17 cellular contexts compared by ENCODE assay signal in the genomic region with DNA sequence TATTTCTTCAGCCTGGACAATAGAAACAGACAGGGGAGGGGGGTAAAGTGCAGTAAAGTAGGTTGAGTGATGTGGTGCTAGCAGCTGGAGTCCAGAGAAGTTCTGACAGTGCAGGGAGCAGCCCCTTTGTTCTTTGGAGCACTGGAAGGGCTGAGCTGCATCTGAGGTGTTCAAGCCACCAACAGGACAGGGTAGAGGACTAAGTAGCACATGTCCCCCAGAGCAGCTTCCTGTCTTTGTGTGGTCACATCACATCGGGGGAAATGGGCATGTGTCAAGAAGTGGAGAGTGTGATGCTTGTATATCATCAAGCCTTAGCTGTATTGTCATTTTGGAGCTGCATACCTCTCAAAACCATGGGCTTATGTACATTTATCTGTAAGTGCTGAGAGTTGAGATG. TPM values are rescaled to one million over a fixed set of nuclear protein-coding genes. Genes with fewer than 3 reads are reported as not detected.
DNase-seq lines count a peak whose midpoint lies in the region; ATAC-seq and TF ChIP-seq lines count a peak whose summit lies in the region.
"Had no signal": no experiment of that assay in that cellular context is flagged by ENCODE, and none has a peak within 500 bp of the region (broad histone marks: within the 10 kb centered on the region; RNA-seq: fewer than 3 reads in every experiment).

No MANE protein-coding gene starts in this region.

- no peaks in the 10 kb centered on the region for H3K4me1 ChIP-seq in CD8-positive, alpha-beta memory T cell (ENCODE audit: insufficient read depth, low read length)
- H3K4me1 ChIP-seq in colonic mucosa, result no peaks in the 10 kb centered on the region
- H3K4me1 ChIP-seq: breast epithelium had no signal

- H3K4me1 Mint-ChIP-seq in CD8-positive, alpha-beta memory T cell, result peaks cover 0 to 5% (median 4%) of the 10 kb centered on the region in 3 donors
- peaks cover 6 to 14% of the 10 kb centered on the region in 2 donors for H3K4me1 Mint-ChIP-seq in effector memory CD8-positive, alpha-beta T cell (ENCODE audit: low read depth in 2 of 2)
- no peaks in the 10 kb centered on the region for H3K4me1 Mint-ChIP-seq in progenitor cell of endocrine pancreas (ENCODE audit: low read depth)
- H3K4me1 Mint-ChIP-seq: WTC11 had no signal

- no peak for DNase-seq in CD8-positive, alpha-beta memory T cell
- DNase-seq in effector memory CD8-positive, alpha-beta T cell, result no peak
- DNase-seq in progenitor cell of endocrine pancreas (ENCODE audit: low spot score, unreplicated experiment) (no peak), GM03348 (ENCODE audit: low spot score) (no peak), colonic mucosa (no peak), lower leg skin (ENCODE audit: low spot score in 2 of 2) (no peak), H7 (no peak)
- DNase-seq: activated CD8-positive, alpha-beta memory T cell treated with anti-CD3 and anti-CD28 coated beads for 24 hours; heart right ventricle; NCI-H1930; SHP77; stimulated activated CD4-positive, alpha-beta T cell treated with anti-CD3 and anti-CD28 coated beads, Interleukin-15, amount 100 ng/mL, for 24 hours; stimulated activated naive CD4-positive, alpha-beta T cell treated with Interleukin-2 at 50 U/mL for 16 hours had no signal

- H3K4me3 Mint-ChIP-seq in CD8-positive, alpha-beta memory T cell, result no peak overlapping the region
- H3K4me3 Mint-ChIP-seq in effector memory CD8-positive, alpha-beta T cell, result no peak overlapping the region
- no peak overlapping the region for H3K4me3 Mint-ChIP-seq in progenitor cell of endocrine pancreas (ENCODE audit: low read depth)
- H3K4me3 Mint-ChIP-seq: activated T-helper 1 cell treated with anti-CD3 and anti-CD28 coated beads, Interleukin-12 subunit alpha, Interleukin-12 subunit beta, Interleukin-2, Interleukin-4 antibody, amounts not matched to agents 30 ng/mL and 10 ng/mL and 1 ng/mL, durations not matched to agents 14 hours and 24 hours and 36 hours; WTC11 had no signal

- no peak overlapping the region for H3K27ac ChIP-seq in CD8-positive, alpha-beta memory T cell (ENCODE audit: low read depth, low read length)
- no peak overlapping the region for H3K27ac ChIP-seq in colonic mucosa
- H3K27ac ChIP-seq: breast epithelium, heart right ventricle had no signal

- POLR2A ChIA-PET in CD8-positive, alpha-beta memory T cell (lab: Charles Lee), result no interaction called here

- WGBS in lower leg skin, 2 donors, result 37 to 60% methylated on average over 1 of the region's 1 CpG

- H3K27me3 Mint-ChIP-seq in CD8-positive, alpha-beta memory T cell, result no peaks in the 10 kb centered on the region
- no peaks in the 10 kb centered on the region for H3K27me3 Mint-ChIP-seq in effector memory CD8-positive, alpha-beta T cell
- no peaks in the 10 kb centered on the region for H3K27me3 Mint-ChIP-seq in progenitor cell of endocrine pancreas

- no peak for TF ChIP-seq CTCF in progenitor cell of endocrine pancreas (IDR thresholded peaks at IDR 0.05; ENCODE audit: unreplicated experiment)
- no peak for TF ChIP-seq CTCF in colonic mucosa (IDR thresholded peaks at IDR 0.05)
- TF ChIP-seq CTCF in lower leg skin (IDR thresholded peaks at IDR 0.05), result no peak

- no peaks in the 10 kb centered on the region for H3K9me3 ChIP-seq in CD8-positive, alpha-beta memory T cell (ENCODE audit: low read length)
- no peaks in the 10 kb centered on the region for H3K9me3 ChIP-seq in colonic mucosa
- H3K9me3 ChIP-seq: breast epithelium, heart right ventricle had no signal

- peak overlapping the region; percentile 3 to 80 (median 22) for H3K27ac Mint-ChIP-seq in CD8-positive, alpha-beta memory T cell
- H3K27ac Mint-ChIP-seq in effector memory CD8-positive, alpha-beta T cell, result peak overlapping the region; percentile 24 to 81
- H3K27ac Mint-ChIP-seq in progenitor cell of endocrine pancreas, result peak overlapping the region; percentile 19
- H3K27ac Mint-ChIP-seq: activated T-helper 1 cell treated with anti-CD3 and anti-CD28 coated beads, Interleukin-12 subunit alpha, Interleukin-12 subunit beta, Interleukin-2, Interleukin-4 antibody, amounts not matched to agents 30 ng/mL and 10 ng/mL and 1 ng/mL, durations not matched to agents 14 hours and 24 hours and 36 hours; WTC11 had no signal

- ATAC-seq in SK-N-SH treated with all-trans-retinoic acid at 6 μM for 48 hours, result no peak
- no peak for ATAC-seq in effector memory CD8-positive, alpha-beta T cell (replicated peaks)
- ATAC-seq: WTC11 had no signal

- intact Hi-C loops in colonic mucosa (cut with DNase I) (no loop called here), lower leg skin (cut with DNase I; ENCODE audit: low total_unique reads) (no loop called here)

- TF ChIP-seq POLR2A in lower leg skin (IDR thresholded peaks at IDR 0.05), result no peak

- CTCF ChIA-PET in CD8-positive, alpha-beta memory T cell (lab: Charles Lee), result interaction anchor here (1.4 kb wide), 1 partner anchor 27 kb away, joined by 3 read pairs; no protein-coding TSS in a partner anchor

- H3K9me3 Mint-ChIP-seq in CD8-positive, alpha-beta memory T cell, result no peaks in the 10 kb centered on the region
- no peaks in the 10 kb centered on the region for H3K9me3 Mint-ChIP-seq in effector memory CD8-positive, alpha-beta T cell
- H3K9me3 Mint-ChIP-seq in progenitor cell of endocrine pancreas (ENCODE audit: low read depth), result no peaks in the 10 kb centered on the region
- H3K9me3 Mint-ChIP-seq: activated T-helper 1 cell treated with anti-CD3 and anti-CD28 coated beads, Interleukin-12 subunit alpha, Interleukin-12 subunit beta, Interleukin-2, Interleukin-4 antibody, amounts not matched to agents 30 ng/mL and 10 ng/mL and 1 ng/mL, durations not matched to agents 14 hours and 24 hours and 36 hours; WTC11 had no signal

- H3K4me3 ChIP-seq in CD8-positive, alpha-beta memory T cell (ENCODE audit: low read length), result no peak overlapping the region
- H3K4me3 ChIP-seq in colonic mucosa (no peak overlapping the region), lower leg skin (ENCODE audit: low read depth, poor library complexity, severe bottlenecking) (no peak overlapping the region), H7 (ENCODE audit: insufficient read depth, low read depth, low read length) (no peak overlapping the region)
- H3K4me3 ChIP-seq: breast epithelium, heart right ventricle had no signal

- H3K36me3 Mint-ChIP-seq in CD8-positive, alpha-beta memory T cell, result peaks cover 0 to 92% (median 34%) of the 10 kb centered on the region in 3 donors
- peaks cover 85% of the 10 kb centered on the region for H3K36me3 Mint-ChIP-seq in effector memory CD8-positive, alpha-beta T cell (ENCODE audit: insufficient read depth)
- peaks cover 34% of the 10 kb centered on the region for H3K36me3 Mint-ChIP-seq in progenitor cell of endocrine pancreas (ENCODE audit: insufficient read depth)

- peaks cover 68% of the 10 kb centered on the region for H3K36me3 ChIP-seq in CD8-positive, alpha-beta memory T cell (ENCODE audit: insufficient read depth, low read length)
- peaks cover 28% of the 10 kb centered on the region for H3K36me3 ChIP-seq in colonic mucosa
- H3K36me3 ChIP-seq in H7 (replicated peaks; ENCODE audit: control insufficient read depth, insufficient read depth, low read length), result peaks cover 26% of the 10 kb centered on the region
- H3K36me3 ChIP-seq: breast epithelium had no signal

- H3K27me3 ChIP-seq in CD8-positive, alpha-beta memory T cell (ENCODE audit: insufficient read depth, low read length, poor library complexity, severe bottlenecking), result no peaks in the 10 kb centered on the region
- H3K27me3 ChIP-seq in colonic mucosa (no peaks in the 10 kb centered on the region), H7 (ENCODE audit: control insufficient read depth, insufficient read depth, low read length) (no peaks in the 10 kb centered on the region)
- H3K27me3 ChIP-seq: breast epithelium, heart right ventricle had no signal

- H3K9ac ChIP-seq in colonic mucosa (ENCODE audit: low read depth in 2 of 2, low read length in 2 of 2), result no peak overlapping the region

TF ChIP-seq in SK-N-SH treated with all-trans-retinoic acid at 6 μM for 48 hours, 23 proteins besides CTCF, POLR2A, EP300 and RAD21:
- no peak for TF ChIP-seq OSR1 (CRISPR knock-in tag; IDR thresholded peaks at IDR 0.05)
- peak; percentile 2; the same call in 1 of the 2 replicates for TF ChIP-seq TCF4 (CRISPR knock-in tag; IDR thresholded peaks at IDR 0.05; ENCODE audit: borderline replicate concordance)
- no peak for TF ChIP-seq ZNF565 (CRISPR knock-in tag; conservative IDR thresholded peaks at IDR 0.05; ENCODE audit: low read depth)
- no peak for TF ChIP-seq TOX (CRISPR knock-in tag; IDR thresholded peaks at IDR 0.05; ENCODE audit: borderline replicate concordance)

RNA-seq across cellular contexts. Expression of gene MRPS22, which starts 12.1 kb away (rescaled TPM):
- 10 to 100 TPM; 66.9 to 68.6 TPM for total RNA-seq in CD8-positive, alpha-beta memory T cell
- 34.7 TPM for polyA plus RNA-seq in CD8-positive, alpha-beta memory T cell
- total RNA-seq in progenitor cell of endocrine pancreas (35.7 and 39.5 TPM in 2 replicates), colonic mucosa (10 to 100 TPM; 63.3 to 67.9 TPM), lower leg skin (10 to 100 TPM; 39.5 to 53.3 (median 47.0) TPM)
- total RNA-seq in H7 (2014; rRNA removed; shearing (Covaris generic)), result 53.6 and 70.9 TPM in 2 replicates

RNA-seq across cellular contexts. Expression of gene COPB2, which starts 33.5 kb away (rescaled TPM):
- total RNA-seq in CD8-positive, alpha-beta memory T cell, result 10 to 100 TPM; 91.8 to 92.9 TPM
- 64.0 TPM for polyA plus RNA-seq in CD8-positive, alpha-beta memory T cell
- total RNA-seq in progenitor cell of endocrine pancreas (113 and 125 TPM in 2 replicates), colonic mucosa (100 to 1,000 TPM; 153 to 162 TPM), lower leg skin (10 to 100 TPM; 46.1 to 63.6 (median 53.6) TPM)
- 102 and 134 TPM in 2 replicates for total RNA-seq in H7 (2014; rRNA removed; shearing (Covaris generic))
